Comparison of ENCODE assay signal across 19 cellular contexts in the genomic region with DNA sequence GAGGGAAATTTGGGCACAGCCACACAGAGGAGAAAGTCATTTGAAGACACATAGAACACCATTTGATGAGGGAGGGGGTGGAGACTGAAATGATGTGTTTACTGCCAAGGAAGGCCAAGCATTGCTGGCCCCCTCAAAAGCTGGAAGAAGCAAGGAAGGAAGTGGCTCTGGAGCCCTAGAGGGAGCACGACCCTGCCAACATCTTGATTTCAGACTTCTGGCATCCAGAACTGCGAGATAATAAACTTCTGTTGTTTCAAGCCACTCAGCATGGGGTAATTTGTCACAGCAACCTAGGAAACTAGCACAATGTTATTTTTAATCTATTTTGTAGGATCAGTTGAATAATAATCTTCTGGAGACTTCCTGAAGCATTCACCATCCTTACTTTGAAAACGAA.
"Had no signal": no experiment of that assay in that cellular context is flagged by ENCODE, and none has a peak within 500 bp of the region (broad histone marks: within the 10 kb centered on the region; RNA-seq: fewer than 3 reads in every experiment).

No MANE protein-coding gene starts in this region.

- H3K27ac ChIP-seq: coronary artery, pancreas, spleen, stomach, thoracic aorta had no signal

- H3K36me3 ChIP-seq: pancreas, spleen, stomach, thoracic aorta had no signal

- DNase-seq: effector CD4-positive, alpha-beta T cell; foreskin fibroblast; immature natural killer cell; left ventricle myocardium superior; mesenchymal stem cell; naive B cell; occipital lobe; pancreas; spleen; stimulated activated CD4-positive, alpha-beta T cell treated with anti-CD3 and anti-CD28 coated beads, Interleukin-15, amount 100 ng/mL, for 24 hours; stimulated activated CD4-positive, alpha-beta T cell treated with anti-CD3 and anti-CD28 coated beads, Interleukin-1b, Interleukin-23, amount 100 ng/mL, for 48 hours; stimulated activated CD4-positive, alpha-beta T cell treated with anti-CD3 and anti-CD28 coated beads, Interleukin-4, amount 100 ng/mL, for 24 hours; stimulated activated naive B cell treated with anti-CD40 and anti-IgM and Interleukin-4, amounts not matched to agents 10 μg/mL and 1 μg/mL and 100 μg/mL, for 72 hours; stomach; substantia nigra; trophoblast cell had no signal

- H3K27me3 ChIP-seq: pancreas, spleen, stomach had no signal

- H3K9me3 ChIP-seq: pancreas, spleen, stomach, thoracic aorta had no signal

- H3K4me3 ChIP-seq: coronary artery, lung, pancreas, spleen, stomach, thoracic aorta had no signal

- H3K4me1 ChIP-seq: pancreas, spleen, stomach had no signal
